ENCODE assay signal across 8 cellular contexts in the genomic region with DNA sequence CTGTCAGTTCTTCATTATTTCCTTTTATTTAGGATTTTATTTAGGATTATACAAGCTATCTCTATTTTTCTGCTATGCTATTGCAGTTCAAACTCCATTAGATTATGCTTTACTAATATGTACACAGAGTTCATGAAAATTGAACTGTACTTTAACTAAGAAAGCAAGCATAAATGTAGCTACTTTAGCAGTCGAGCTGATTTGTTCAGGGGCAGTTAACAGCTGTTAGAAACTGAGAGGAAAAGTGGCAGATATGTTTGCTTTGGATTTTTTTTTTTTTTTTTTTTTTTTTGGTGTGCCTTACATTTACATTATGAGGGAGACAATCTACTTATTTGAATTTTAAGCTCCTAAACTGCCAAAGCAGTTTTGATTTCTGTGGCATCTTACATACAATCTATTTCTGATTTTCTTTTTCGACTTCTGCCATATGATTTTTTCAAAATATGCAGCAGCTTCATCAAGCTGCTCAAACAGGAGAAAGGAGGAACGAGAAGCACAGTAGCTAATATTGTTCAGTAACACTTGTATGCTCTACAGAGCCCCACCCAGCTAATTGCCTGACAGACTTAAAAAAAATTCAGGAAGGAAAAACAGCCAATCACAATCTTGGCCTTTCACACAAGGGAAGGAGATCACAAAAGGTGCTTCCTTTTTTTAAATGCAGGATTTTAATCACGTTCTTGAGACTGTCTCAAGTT.
DNase-seq lines count a peak whose midpoint lies in the region; ATAC-seq and TF ChIP-seq lines count a peak whose summit lies in the region.

No MANE protein-coding gene starts in this region.

- ATAC-seq in esophagus mucosa: peak; percentile 59

- H3K27ac ChIP-seq in esophagus muscularis mucosa (replicated peaks in 1 of 4): no peak overlapping the region

- no peaks in the 10 kb centered on the region for H3K36me3 ChIP-seq in esophagus muscularis mucosa

- no peak overlapping the region for H3K4me3 ChIP-seq in esophagus muscularis mucosa

- DNase-seq in DMS79 treated with DMSO at 0.1 percent for 48 hours (lab: John Stamatoyannopoulos, UW) (peak; percentile 54), HT1080 (ENCODE audit: low read depth) (peak; percentile 30), NCI-H69 (lab: John Stamatoyannopoulos, UW) (peak; percentile 90), esophagus muscularis mucosa (ENCODE audit: extremely low spot score) (no peak), ecto neural progenitor cell (ENCODE audit: low spot score) (no peak), posterior cingulate gyrus (no peak)
- no peak for DNase-seq in activated naive CD4-positive, alpha-beta T cell treated with Interleukin-2 at 50 U/mL for 16 hours

- H3K9me3 ChIP-seq in esophagus muscularis mucosa: no peaks in the 10 kb centered on the region

- intact Hi-C loops in esophagus muscularis mucosa (cut with DNase I): no loop called here
- intact Hi-C loops in posterior cingulate gyrus (cut with DNase I): no loop called here

- TF ChIP-seq EP300 in esophagus muscularis mucosa (IDR thresholded peaks at IDR 0.05): no peak

- TF ChIP-seq CTCF in esophagus muscularis mucosa (IDR thresholded peaks at IDR 0.05): no peak

- H3K27me3 ChIP-seq in esophagus muscularis mucosa: no peaks in the 10 kb centered on the region

- 48% methylated on average over 4 of the region's 4 CpGs for WGBS in esophagus muscularis mucosa

- H3K4me1 ChIP-seq in esophagus muscularis mucosa: no peaks in the 10 kb centered on the region

- no peak for TF ChIP-seq POLR2A in esophagus muscularis mucosa (IDR thresholded peaks at IDR 0.05; ENCODE audit: low read depth)

Comparison
In these comparisons a context has a peak if more than half of its experiments do, and no peak if none do; other contexts are left out.
1. DNase-seq: peak in DMS79 treated with DMSO at 0.1 percent for 48 hours (single experiment), HT1080 (single experiment) and NCI-H69 (single experiment); none in esophagus muscularis mucosa (single experiment), ecto neural progenitor cell (single experiment), posterior cingulate gyrus (0 of 10) and activated naive CD4-positive, alpha-beta T cell treated with Interleukin-2 at 50 U/mL for 16 hours (single experiment).